Comparison of ENCODE assay signal across 17 cellular contexts in the genomic region with DNA sequence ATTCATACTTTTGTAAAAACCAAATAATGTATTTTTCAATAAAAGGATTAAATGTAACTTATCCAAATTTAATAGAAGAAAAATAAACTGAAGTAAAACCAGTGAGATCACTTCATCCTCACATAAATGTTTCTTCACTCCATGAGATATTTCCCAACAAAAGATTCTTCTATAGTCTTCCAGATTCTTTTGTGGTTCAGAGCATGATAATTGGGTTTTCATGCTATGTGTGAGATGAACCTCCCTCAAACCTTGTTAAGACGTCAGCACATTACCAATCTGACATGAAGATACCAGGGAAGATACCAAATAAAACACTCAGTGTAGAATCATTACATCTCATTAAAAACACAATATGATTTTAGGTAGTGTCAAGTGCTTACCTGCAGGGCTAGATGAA.
"Had no signal": no experiment of that assay in that cellular context is flagged by ENCODE, and none has a peak within 500 bp of the region (broad histone marks: within the 10 kb centered on the region; RNA-seq: fewer than 3 reads in every experiment).

No MANE protein-coding gene starts in this region.

- H3K4me3 ChIP-seq: esophagus squamous epithelium, gastroesophageal sphincter, left lung, lower lobe of right lung, smooth muscle cell, tibial artery, upper lobe of right lung, vagina had no signal

- ATAC-seq: gastroesophageal sphincter; left lung; lower lobe of right lung; natural killer cell; right cardiac atrium; stimulated activated naive CD8-positive, alpha-beta T cell treated with anti-CD3 and anti-CD28 coated beads, Interleukin-15, Interleukin-2, amounts not matched to agents 100 U/mL and 50 U/mL, for 24 hours; upper lobe of right lung had no signal

- H3K4me3 Mint-ChIP-seq: memory B cell, mesothelial cell of epicardium, natural killer cell, neural crest cell had no signal

- H3K9me3 Mint-ChIP-seq: natural killer cell had no signal

- H3K27ac Mint-ChIP-seq: memory B cell, mesothelial cell of epicardium, natural killer cell had no signal

- H3K4me1 Mint-ChIP-seq: memory B cell, natural killer cell, neural crest cell had no signal

- DNase-seq: effector memory CD4-positive, alpha-beta T cell; esophagus squamous epithelium; glutamatergic neuron; left lung; lower lobe of right lung; natural killer cell; right cardiac atrium; stimulated activated CD4-positive, alpha-beta T cell treated with anti-CD3 and anti-CD28 coated beads, Interleukin-2, amount 100 ng/mL, for 48 hours; stimulated activated naive CD8-positive, alpha-beta T cell treated with anti-CD3 and anti-CD28 coated beads, Interleukin-15, Interleukin-2, amounts not matched to agents 100 U/mL and 50 U/mL, for 24 hours; tibial artery; upper lobe of right lung had no signal
